In genomic region chr3:57500506-57500905, GRCh38 we compare ENCODE assay signal across 24 cellular contexts. TPM values are rescaled to one million over a fixed set of nuclear protein-coding genes. Genes with fewer than 3 reads are reported as not detected.
"Had no signal": no experiment of that assay in that cellular context is flagged by ENCODE, and none has a peak within 500 bp of the region (broad histone marks: within the 10 kb centered on the region; RNA-seq: fewer than 3 reads in every experiment).

No MANE protein-coding gene starts in this region.

- H3K9me3 Mint-ChIP-seq: activated B cell treated with CpG ODN at 0.5 μM for 24 hours; activated CD8-positive, alpha-beta T cell treated with anti-CD3 and anti-CD28 coated beads for 36 hours; activated T-cell treated with anti-CD3 and anti-CD28 coated beads, Interleukin-2, amount 50 U/mL, for 4 hours; activated T-helper 17 cell treated with anti-CD3 and anti-CD28 coated beads, Interleukin-2, amount 50 U/mL, for 72 hours; mesothelial cell of epicardium; naive thymus-derived CD4-positive, alpha-beta T cell; T-helper 1 cell treated with Interleukin-12 subunit alpha and Interleukin-12 subunit beta and Interleukin-4 antibody, amounts not matched to agents 30 μg/mL and 1 μg/mL, for 36 hours had no signal

- ATAC-seq: activated CD8-positive, alpha-beta T cell treated with anti-CD3 and anti-CD28 coated beads for 36 hours; activated T-cell treated with anti-CD3 and anti-CD28 coated beads, Interleukin-2, amount 50 U/mL, for 4 hours; activated T-helper 17 cell treated with anti-CD3 and anti-CD28 coated beads, Interleukin-2, amount 50 U/mL, for 72 hours; left cardiac atrium; naive thymus-derived CD4-positive, alpha-beta T cell; pancreas; psoas muscle; upper lobe of right lung had no signal

- DNase-seq: activated B cell treated with CpG ODN at 0.5 μM for 24 hours; activated CD4-positive, alpha-beta T cell treated with anti-CD3 and anti-CD28 coated beads, Interleukin-2, amount 50 U/mL, for 1 hour; activated CD8-positive, alpha-beta T cell treated with anti-CD3 and anti-CD28 coated beads for 36 hours; activated gamma-delta T cell treated with Interleukin-2 at 50 U/mL for 16 hours; activated naive CD4-positive, alpha-beta T cell treated with anti-CD3 and anti-CD28 coated beads, Interleukin-2, amount 50 U/mL, for 16 hours; activated T-cell treated with anti-CD3 and anti-CD28 coated beads, Interleukin-2, amount 50 U/mL, for 4 hours; amygdala; central memory CD4-positive, alpha-beta T cell; dermis blood vessel endothelial cell; effector CD4-positive, alpha-beta T cell; left cardiac atrium; naive thymus-derived CD4-positive, alpha-beta T cell; pancreas; psoas muscle; right cardiac atrium; spleen; stimulated activated naive CD4-positive, alpha-beta T cell; T-helper 9 cell; tibial artery; upper lobe of right lung had no signal

- H3K27ac Mint-ChIP-seq: activated B cell treated with CpG ODN at 0.5 μM for 24 hours; activated CD8-positive, alpha-beta T cell treated with anti-CD3 and anti-CD28 coated beads for 36 hours; activated T-helper 17 cell treated with anti-CD3 and anti-CD28 coated beads, Interleukin-2, amount 50 U/mL, for 72 hours; mesothelial cell of epicardium; naive thymus-derived CD4-positive, alpha-beta T cell; T-helper 1 cell treated with Interleukin-12 subunit alpha and Interleukin-12 subunit beta and Interleukin-4 antibody, amounts not matched to agents 30 μg/mL and 1 μg/mL, for 36 hours had no signal

- H3K4me1 Mint-ChIP-seq: activated B cell treated with CpG ODN at 0.5 μM for 24 hours; activated T-helper 17 cell treated with anti-CD3 and anti-CD28 coated beads, Interleukin-2, amount 50 U/mL, for 72 hours; mesothelial cell of epicardium; naive thymus-derived CD4-positive, alpha-beta T cell had no signal

- H3K36me3 Mint-ChIP-seq: mesothelial cell of epicardium; naive thymus-derived CD4-positive, alpha-beta T cell had no signal

- H3K4me3 Mint-ChIP-seq: activated B cell treated with CpG ODN at 0.5 μM for 24 hours; activated CD8-positive, alpha-beta T cell treated with anti-CD3 and anti-CD28 coated beads for 36 hours; activated T-cell treated with anti-CD3 and anti-CD28 coated beads, Interleukin-2, amount 50 U/mL, for 4 hours; activated T-helper 17 cell treated with anti-CD3 and anti-CD28 coated beads, Interleukin-2, amount 50 U/mL, for 72 hours; mesothelial cell of epicardium; naive thymus-derived CD4-positive, alpha-beta T cell; T-helper 1 cell treated with Interleukin-12 subunit alpha and Interleukin-12 subunit beta and Interleukin-4 antibody, amounts not matched to agents 30 μg/mL and 1 μg/mL, for 36 hours had no signal

RNA-seq across cellular contexts. Expression of gene DNAH12, which starts 43.6 kb away (rescaled TPM):
- total RNA-seq: epithelial cell of proximal tubule had no signal
